Comparison of ENCODE assay signal across 8 cellular contexts in the genomic region with DNA sequence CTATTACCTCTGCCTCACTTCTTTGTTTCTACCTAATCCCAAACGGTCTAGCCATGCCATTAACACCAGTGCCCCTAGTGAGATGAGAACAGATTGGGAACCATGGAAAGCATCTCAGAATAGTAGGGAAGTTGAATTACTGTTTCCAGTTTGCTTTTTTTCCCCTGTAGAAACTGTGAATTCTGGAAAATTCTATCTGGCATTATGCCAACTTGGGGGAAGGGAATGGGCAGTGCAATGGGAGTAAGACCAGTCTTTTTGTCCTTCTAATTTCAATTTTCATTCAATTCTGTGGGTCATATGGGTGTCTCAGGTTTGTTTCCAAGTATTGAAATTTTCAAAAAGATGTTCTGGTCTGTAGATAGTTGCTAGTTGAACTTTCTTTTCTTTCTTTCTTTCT.
"Had no signal": no experiment of that assay in that cellular context is flagged by ENCODE, and none has a peak within 500 bp of the region (broad histone marks: within the 10 kb centered on the region; RNA-seq: fewer than 3 reads in every experiment).

No MANE protein-coding gene starts in this region.

- H3K4me1 Mint-ChIP-seq: IgD-negative memory B cell had no signal

- H3K27ac ChIP-seq: HL-60, KMS-11 had no signal

- FAIRE-seq: HTR-8/SVneo had no signal

- H3K4me2 ChIP-seq: KMS-11 had no signal

- DNase-seq: IMR-90, Karpas-422, KBM-7, KG1 had no signal

- H3K9ac ChIP-seq: KMS-11 had no signal

- H3K27ac Mint-ChIP-seq: IgD-negative memory B cell had no signal

- H3K27me3 Mint-ChIP-seq: IgD-negative memory B cell had no signal
